ENCODE assay signal across 24 cellular contexts in the genomic region with DNA sequence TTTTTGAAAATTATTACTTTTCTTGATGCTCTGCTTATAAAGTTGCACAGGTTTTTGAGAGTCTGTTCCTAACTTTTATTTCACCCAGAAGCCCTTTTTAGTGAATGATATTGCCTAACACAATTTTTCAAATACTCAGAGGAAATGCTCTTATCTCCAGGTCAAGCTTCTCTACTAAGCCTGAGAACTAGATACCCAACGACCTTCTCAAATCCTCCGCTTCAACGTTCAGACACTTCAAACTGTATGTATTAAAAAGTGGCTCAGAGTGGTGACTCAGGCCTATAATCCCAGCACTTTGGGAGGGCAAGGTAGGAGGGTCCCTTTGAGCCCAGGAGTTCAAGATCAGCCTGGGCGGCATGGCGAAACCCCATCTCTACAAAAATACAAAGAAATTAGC.
"Had no signal": no experiment of that assay in that cellular context is flagged by ENCODE, and none has a peak within 500 bp of the region (broad histone marks: within the 10 kb centered on the region; RNA-seq: fewer than 3 reads in every experiment).

No MANE protein-coding gene starts in this region.

- ATAC-seq: activated CD4-positive, CD25-positive, alpha-beta regulatory T cell treated with anti-CD3 and anti-CD28 coated beads, Interleukin-2, amount 50 U/mL, for 24 hours; activated CD8-positive, alpha-beta T cell treated with anti-CD3 and anti-CD28 coated beads, Interleukin-2, amount 10 ng/mL, durations not matched to agents 7 days and 5 days; activated T-helper 17 cell treated with anti-CD3 and anti-CD28 coated beads, Interleukin-2, amount 50 U/mL, for 72 hours; gastroesophageal sphincter; left lobe of liver; natural killer cell treated with Interleukin-12 subunit alpha and Interleukin-12 subunit beta and Interleukin-15 and Interleukin-18, amount 100 ng/mL, for 72 hours; stimulated activated naive CD8-positive, alpha-beta T cell treated with anti-CD3 and anti-CD28 coated beads, Interleukin-15, amount 100 ng/mL, for 72 hours had no signal

- H3K27ac ChIP-seq: coronary artery, esophagus squamous epithelium, gastroesophageal sphincter, parathyroid adenoma, testis, uterus had no signal

- H3K4me3 ChIP-seq: adrenal gland, coronary artery, esophagus squamous epithelium, gastroesophageal sphincter, heart right ventricle, lung, testis, uterus had no signal

- H3K27me3 ChIP-seq: adrenal gland, esophagus squamous epithelium, gastroesophageal sphincter, heart right ventricle, testis, uterus had no signal

- DNase-seq: activated CD4-positive, alpha-beta T cell treated with anti-CD3 and anti-CD28 coated beads, Interleukin-2, amount 50 U/mL, for 1 hour; activated CD8-positive, alpha-beta T cell treated with anti-CD3 and anti-CD28 coated beads, Interleukin-2, amount 10 ng/mL, durations not matched to agents 7 days and 5 days; activated naive CD4-positive, alpha-beta T cell; activated T-cell treated with anti-CD3 and anti-CD28 coated beads, Interleukin-2, amount 50 U/mL, for 24 hours; endodermal cell; esophagus squamous epithelium; heart right ventricle; right cardiac atrium; stimulated activated CD4-positive, alpha-beta T cell treated with anti-CD3 and anti-CD28 coated beads, Interleukin-4, amount 100 ng/mL, for 4 hours; stimulated activated naive CD8-positive, alpha-beta T cell treated with anti-CD3 and anti-CD28 coated beads, Interleukin-15, amount 100 ng/mL, for 72 hours; T-helper 1 cell; T-helper 9 cell; testis; trophoblast cell; uterus had no signal
